ENCODE assay signal across 16 cellular contexts in genomic region chr6:163960128-163960527, GRCh38.
"Had no signal": no experiment of that assay in that cellular context is flagged by ENCODE, and none has a peak within 500 bp of the region (broad histone marks: within the 10 kb centered on the region; RNA-seq: fewer than 3 reads in every experiment).

No MANE protein-coding gene starts in this region.

- H3K4me3 ChIP-seq: coronary artery, hepatocyte, lung, prostate gland, right lobe of liver, smooth muscle cell, stomach, upper lobe of right lung had no signal

- H3K9me3 ChIP-seq: prostate gland, right lobe of liver, stomach, upper lobe of right lung had no signal

- DNase-seq: activated CD4-positive, alpha-beta T cell treated with anti-CD3 and anti-CD28 coated beads, Interleukin-2, amount 50 U/mL, for 48 hours; central memory CD4-positive, alpha-beta T cell; erythroblast; left colon; right lobe of liver; stimulated activated CD4-positive, alpha-beta T cell treated with anti-CD3 and anti-CD28 coated beads, Interleukin-4, amount 100 ng/mL, for 24 hours; stomach; SW 1271; T-helper 2 cell; upper lobe of right lung had no signal

- H3K36me3 ChIP-seq: prostate gland, right lobe of liver, stomach, upper lobe of right lung had no signal

- ATAC-seq: left colon; right lobe of liver; stimulated activated effector memory CD8-positive, alpha-beta T cell treated with anti-CD3 and anti-CD28 coated beads, Interleukin-12 subunit alpha, Interleukin-12 subunit beta, amount 100 ng/mL, for 72 hours; upper lobe of right lung had no signal

- H3K27ac ChIP-seq: coronary artery, hepatocyte, prostate gland, right lobe of liver, stomach, upper lobe of right lung had no signal

- H3K27me3 ChIP-seq: hepatocyte, right lobe of liver, stomach, upper lobe of right lung had no signal

- H3K4me1 ChIP-seq: prostate gland, right lobe of liver, upper lobe of right lung had no signal
